Comparison of ENCODE assay signal across 28 cellular contexts in genomic region chr6:41777886-41778285, GRCh38. TPM values are rescaled to one million over a fixed set of nuclear protein-coding genes. Genes with fewer than 3 reads are reported as not detected.
DNase-seq lines count a peak whose midpoint lies in the region; ATAC-seq and TF ChIP-seq lines count a peak whose summit lies in the region.
"Had no signal": no experiment of that assay in that cellular context is flagged by ENCODE, and none has a peak within 500 bp of the region (broad histone marks: within the 10 kb centered on the region; RNA-seq: fewer than 3 reads in every experiment).

No MANE protein-coding gene starts in this region.

- H3K4me3 ChIP-seq in HL-60 (replicated peaks; ENCODE audit: insufficient read depth, low read length) (no peak overlapping the region), spleen (no peak overlapping the region)
- H3K4me3 ChIP-seq: adrenal gland, lung had no signal

- intact Hi-C loops in CD4-positive, alpha-beta T cell (cut with DNase I, micrococcal nuclease), result loop anchor here (1.0 to 5.0 kb wide), 4 partner anchors 42 to 1909 kb away; partner anchors contain the start of gene MRPS18A (in 1 of the 2)
- intact Hi-C loops in spleen (cut with DNase I; ENCODE audit: low total_unique reads), result loop anchor here (10.0 kb wide), 1 partner anchor 173 kb away; no protein-coding TSS in a partner anchor

- CTCF ChIA-PET in CD4-positive, alpha-beta T cell (lab: Charles Lee), result interaction anchor here (1.6 kb wide), 1 partner anchor 9 kb away, joined by 12 read pairs; the partner anchor contains the start of gene TOMM6

- H3K27ac Mint-ChIP-seq in CD4-positive, alpha-beta T cell, result no peak overlapping the region
- H3K27ac Mint-ChIP-seq in central memory CD8-positive, alpha-beta T cell (ENCODE audit: low read depth), result no peak overlapping the region
- H3K27ac Mint-ChIP-seq in neural crest cell (ENCODE audit: unreplicated experiment), result no peak overlapping the region
- H3K27ac Mint-ChIP-seq: stimulated activated naive CD8-positive, alpha-beta T cell treated with anti-CD3 and anti-CD28 coated beads, Interleukin-15, Interleukin-2, amounts not matched to agents 100 ng/mL and 50 ng/mL, for 24 hours; WTC11 had no signal

- peak overlapping the region; percentile 30 for H3K4me3 Mint-ChIP-seq in CD4-positive, alpha-beta T cell
- H3K4me3 Mint-ChIP-seq in central memory CD8-positive, alpha-beta T cell, result peak overlapping the region; percentile 90
- peak overlapping the region; percentile 92 for H3K4me3 Mint-ChIP-seq in neural crest cell

- peaks cover 11% of the 10 kb centered on the region for H3K27me3 Mint-ChIP-seq in CD4-positive, alpha-beta T cell
- H3K27me3 Mint-ChIP-seq in central memory CD8-positive, alpha-beta T cell, result no peaks in the 10 kb centered on the region
- peaks cover 6% of the 10 kb centered on the region for H3K27me3 Mint-ChIP-seq in neural crest cell (ENCODE audit: low read depth)

- no peak overlapping the region for H3K27ac ChIP-seq in CD4-positive, alpha-beta T cell (ENCODE audit: low read depth, low read length)
- H3K27ac ChIP-seq in HL-60 (replicated peaks) (0 out of 2 replicates have a peak overlapping the region, but pooled peaks have one; percentile 4), spleen (peak overlapping the region in 2 of 8 donors; percentile 51 to 56)

- WGBS in spleen, 5 donors, result 75 to 87% (median 83%) methylated on average over 5 of the region's 5 CpGs

- H3K9me3 Mint-ChIP-seq in CD4-positive, alpha-beta T cell, result no peaks in the 10 kb centered on the region
- no peaks in the 10 kb centered on the region for H3K9me3 Mint-ChIP-seq in central memory CD8-positive, alpha-beta T cell
- no peaks in the 10 kb centered on the region for H3K9me3 Mint-ChIP-seq in neural crest cell
- H3K9me3 Mint-ChIP-seq: CD4-positive, alpha-beta memory T cell; stimulated activated naive CD8-positive, alpha-beta T cell treated with anti-CD3 and anti-CD28 coated beads, Interleukin-15, Interleukin-2, amounts not matched to agents 100 ng/mL and 50 ng/mL, for 24 hours; WTC11 had no signal

- TF ChIP-seq POLR2A in spleen (IDR thresholded peaks at IDR 0.05), result no peak

- peaks cover 25% of the 10 kb centered on the region for H3K4me1 Mint-ChIP-seq in CD4-positive, alpha-beta T cell (ENCODE audit: low read depth)
- peaks cover 21% of the 10 kb centered on the region for H3K4me1 Mint-ChIP-seq in central memory CD8-positive, alpha-beta T cell
- peaks cover 17% of the 10 kb centered on the region for H3K4me1 Mint-ChIP-seq in neural crest cell

- POLR2A ChIA-PET in CD4-positive, alpha-beta T cell (lab: Charles Lee), result no interaction called here

- no peak for ATAC-seq in CD4-positive, alpha-beta T cell (ENCODE audit: poor library complexity)
- no peak for ATAC-seq in central memory CD8-positive, alpha-beta T cell (replicated peaks; ENCODE audit: extremely low read depth, poor library complexity, severe bottlenecking)
- no peak for ATAC-seq in HG02938 (IDR thresholded peaks at IDR 0.05; ENCODE audit: unreplicated experiment)
- ATAC-seq: GM12878, heart right ventricle, Panc1, WTC11 had no signal

- H3K9me3 ChIP-seq in CD4-positive, alpha-beta T cell (ENCODE audit: control insufficient read depth, low read length), result no peaks in the 10 kb centered on the region
- no peaks in the 10 kb centered on the region for H3K9me3 ChIP-seq in spleen
- H3K9me3 ChIP-seq: adrenal gland, heart right ventricle had no signal

- peaks cover 25% of the 10 kb centered on the region for H3K36me3 Mint-ChIP-seq in CD4-positive, alpha-beta T cell (ENCODE audit: low read depth)
- peaks cover 6% of the 10 kb centered on the region for H3K36me3 Mint-ChIP-seq in central memory CD8-positive, alpha-beta T cell (ENCODE audit: insufficient read depth)
- no peaks in the 10 kb centered on the region for H3K36me3 Mint-ChIP-seq in neural crest cell (ENCODE audit: low read depth)

- no peak for TF ChIP-seq CTCF in CD4-positive, alpha-beta T cell (IDR thresholded peaks at IDR 0.05)
- TF ChIP-seq CTCF in HL-60 (IDR thresholded peaks at IDR 0.05; ENCODE audit: insufficient read depth, low read length) (no peak), neural crest cell (conservative IDR thresholded peaks at IDR 0.05) (no peak), spleen (IDR thresholded peaks at IDR 0.05 in 8 of 11, conservative IDR thresholded peaks at IDR 0.05 in 3 of 11) (no peak)

- peaks cover 8% of the 10 kb centered on the region for H3K27me3 ChIP-seq in CD4-positive, alpha-beta T cell (ENCODE audit: control insufficient read depth, insufficient read depth, low read length)
- H3K27me3 ChIP-seq in HL-60 (ENCODE audit: insufficient read depth, poor library complexity, severe bottlenecking) (no peaks in the 10 kb centered on the region), spleen (replicated peaks in 1 of 7) (peaks cover 0 to 7% (median 0%) of the 10 kb centered on the region in 7 donors)
- H3K27me3 ChIP-seq: adrenal gland, heart right ventricle had no signal

- H3K4me1 ChIP-seq in spleen, result peaks cover 6 to 67% (median 37%) of the 10 kb centered on the region in 6 donors

- H3K36me3 ChIP-seq in spleen, result peaks cover 0 to 45% (median 32%) of the 10 kb centered on the region in 6 donors

- no peak for DNase-seq in CD4-positive, alpha-beta T cell
- no peak for DNase-seq in HL-60 (ENCODE audit: low read depth in 1 of 2, low spot score in 1 of 2)
- no peak for DNase-seq in central memory CD8-positive, alpha-beta T cell (ENCODE audit: low spot score in 2 of 2)
- no peak for DNase-seq in neural crest cell (ENCODE audit: low read depth, low spot score)
- DNase-seq in NCI-H187 (lab: John Stamatoyannopoulos, UW), result no peak
- no peak for DNase-seq in spleen
- no peak for DNase-seq in inferior parietal cortex (ENCODE audit: extremely low spot score)
- DNase-seq: activated effector memory CD4-positive, alpha-beta T cell treated with anti-CD3 and anti-CD28 coated beads, Interleukin-2, amount 50 U/mL, for 16 hours; adrenal gland; CD4-positive, alpha-beta memory T cell; effector CD8-positive, alpha-beta T cell; erythroblast; GOT3; heart right ventricle; NCI-H1105; NCI-H2029 treated with DMSO at 0.1 percent for 48 hours; NCI-H526; nucleus accumbens; SHP77 treated with DMSO at 0.1 percent for 48 hours; SW 1271 had no signal

RNA-seq across cellular contexts. Expression of gene FRS3, which starts 1.8 kb away (rescaled TPM):
- 1 to 10 TPM; 4.6 to 5.4 TPM for total RNA-seq in CD4-positive, alpha-beta T cell
- 6.8 and 7.1 TPM in 2 replicates for total RNA-seq in neural crest cell
- total RNA-seq in spleen, result 1 to 10 TPM; 3.7 to 7.3 (median 6.3) TPM
- polyA plus RNA-seq in spleen, result 1 to 10 TPM; 2.6 to 6.2 (median 4.8) TPM

RNA-seq across cellular contexts. Expression of gene PRICKLE4, which starts 2.7 kb away (rescaled TPM):
- total RNA-seq in CD4-positive, alpha-beta T cell, result not detected
- total RNA-seq in neural crest cell (2.9 and 4.1 TPM in 2 replicates), spleen (10 to 100 TPM in 5 of 7 donors, 1 to 10 TPM in 2; 5.4 to 32.8 (median 14.2) TPM)
- polyA plus RNA-seq in spleen, result 1 to 10 TPM in 1 of 3 donors, under 1 TPM in 2; 0.41 to 5.3 (median 0.61) TPM
- total RNA-seq: CD4-positive, alpha-beta memory T cell had no signal
- polyA plus RNA-seq: CD4-positive, alpha-beta memory T cell had no signal

RNA-seq across cellular contexts. Expression of gene TOMM6, which starts 9.6 kb away (rescaled TPM):
- total RNA-seq in CD4-positive, alpha-beta T cell, result 10 to 100 TPM; 78.8 to 83.2 TPM
- total RNA-seq in neural crest cell (248 and 249 TPM in 2 replicates), spleen (100 to 1,000 TPM; 110 to 152 (median 135) TPM)
- polyA plus RNA-seq in spleen, result 100 to 1,000 TPM; 376 to 439 (median 430) TPM

RNA-seq across cellular contexts. Expression of gene PGC, which starts 30.7 kb away (rescaled TPM):
- not detected for total RNA-seq in CD4-positive, alpha-beta T cell
- total RNA-seq in neural crest cell (not detected in 2 replicates), spleen (not detected)
- polyA plus RNA-seq in spleen, result under 1 TPM; 0.26 to 0.74 (median 0.48) TPM
- total RNA-seq: CD4-positive, alpha-beta memory T cell; fibroblast of villous mesenchyme; heart right ventricle; MCF 10A had no signal
- polyA plus RNA-seq: CD4-positive, alpha-beta memory T cell; GM12878 had no signal

RNA-seq across cellular contexts. Expression of gene TFEB, which starts 42.5 kb away (rescaled TPM):
- total RNA-seq in CD4-positive, alpha-beta T cell, result 10 to 100 TPM; 23.8 to 24.1 TPM
- 1.1 and 1.3 TPM in 2 replicates for total RNA-seq in neural crest cell
- total RNA-seq in spleen, result 10 to 100 TPM; 55.9 to 80.8 (median 75.3) TPM
- 100 to 1,000 TPM in 1 of 3 donors, 10 to 100 TPM in 2; 83.5 to 150 (median 97.4) TPM for polyA plus RNA-seq in spleen

Comparison
In these comparisons a context has a peak if more than half of its experiments do, and no peak if none do; other contexts are left out.
1. H3K4me3 Mint-ChIP-seq: peak in every context shown above with its lines; median percentile 92 in neural crest cell; 90 in central memory CD8-positive, alpha-beta T cell; 30 in CD4-positive, alpha-beta T cell.